11 cellular contexts compared by ENCODE assay signal in the genomic region with DNA sequence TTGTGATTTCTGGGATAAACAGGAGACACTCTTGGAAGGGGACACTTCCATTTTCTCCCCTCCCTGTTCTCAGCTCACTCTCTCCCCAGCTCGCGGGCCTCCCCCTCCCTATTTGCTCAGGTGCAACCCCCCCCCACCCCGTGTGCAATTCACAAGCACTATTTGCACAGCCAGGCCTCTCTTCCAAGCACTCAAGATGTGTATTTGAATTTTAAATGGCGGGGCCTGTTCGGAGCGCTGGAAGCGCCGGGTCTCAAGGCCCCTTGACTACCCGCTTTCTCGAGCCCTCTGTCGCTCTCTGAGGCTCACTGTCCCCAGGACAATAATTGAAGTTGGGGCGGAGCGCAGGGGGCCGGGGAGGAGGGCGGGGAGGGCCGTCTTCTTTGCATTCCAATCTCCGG. TPM values are rescaled to one million over a fixed set of nuclear protein-coding genes. Genes with fewer than 3 reads are reported as not detected.
A peak's percentile ranks its signal among the peaks of the same experiment; 100 is the strongest.
DNase-seq lines count a peak whose midpoint lies in the region; ATAC-seq and TF ChIP-seq lines count a peak whose summit lies in the region.
"Had no signal": no experiment of that assay in that cellular context is flagged by ENCODE, and none has a peak within 500 bp of the region (broad histone marks: within the 10 kb centered on the region; RNA-seq: fewer than 3 reads in every experiment).

No MANE protein-coding gene starts in this region.

- ATAC-seq in naive B cell (ENCODE audit: low read depth in 2 of 2): no peak
- ATAC-seq in GM18867 (IDR thresholded peaks at IDR 0.05; ENCODE audit: unreplicated experiment): no peak
- no peak for ATAC-seq in activated CD8-positive, alpha-beta memory T cell treated with anti-CD3 and anti-CD28 coated beads, Interleukin-2, amount 10 ng/mL, durations not matched to agents 7 days and 5 days

- H3K4me1 Mint-ChIP-seq in H9: peaks cover 25 to 38% of the 10 kb centered on the region in 2 experiments
- peaks cover 11 to 38% (median 35%) of the 10 kb centered on the region in 3 donors for H3K4me1 Mint-ChIP-seq in naive B cell
- peaks cover 20% of the 10 kb centered on the region for H3K4me1 Mint-ChIP-seq in activated CD8-positive, alpha-beta memory T cell treated with anti-CD3 and anti-CD28 coated beads, Interleukin-2, amount 10 ng/mL, durations not matched to agents 7 days and 5 days

- no TSS peak for BruUV-seq in mammary epithelial cell (replicated peaks; lab: Mats Ljungman, UMichigan)

- H2BK5ac ChIP-seq in H9 (ENCODE audit: insufficient read length, low read length): no peak overlapping the region

- H3K36me3 ChIP-seq in BLaER1 (no peaks in the 10 kb centered on the region), mammary epithelial cell (ENCODE audit: insufficient read depth, low read length) (no peaks in the 10 kb centered on the region)

- H3K79me2 ChIP-seq in H9 (ENCODE audit: insufficient read depth, low read length) (no peaks in the 10 kb centered on the region), mammary epithelial cell (ENCODE audit: insufficient read depth, low read length) (no peaks in the 10 kb centered on the region)

- no peak overlapping the region for H3T11ph ChIP-seq in H9 (ENCODE audit: low read length)

- CTCF ChIA-PET in mammary epithelial cell (lab: Charles Lee; ENCODE audit: low non-redundant PET): no interaction called here
- CTCF ChIA-PET in activated CD8-positive, alpha-beta memory T cell treated with anti-CD3 and anti-CD28 coated beads, Interleukin-2, amount 10 ng/mL, durations not matched to agents 7 days and 5 days (lab: Charles Lee): no interaction called here

- H3K9ac ChIP-seq in BLaER1 (no peak overlapping the region), H9 (ENCODE audit: extremely low read depth, insufficient read length, low read length) (no peak overlapping the region), mammary epithelial cell (ENCODE audit: insufficient read depth, low read length) (no peak overlapping the region)

- H2BK20ac ChIP-seq in H9 (ENCODE audit: low read depth, low read length, poor library complexity, severe bottlenecking): no peak overlapping the region

- no peak overlapping the region for H2BK12ac ChIP-seq in H9 (ENCODE audit: insufficient read length, low read depth, low read length)

- H3K27ac ChIP-seq in BLaER1 (no peak overlapping the region), H9 (ENCODE audit: insufficient read length, low read depth, low read length) (no peak overlapping the region), mammary epithelial cell (ENCODE audit: insufficient read depth, low read depth, low read length) (no peak overlapping the region)
- H3K27ac ChIP-seq: VCaP had no signal

- H3K9me3 ChIP-seq in BLaER1 (peaks cover 10% of the 10 kb centered on the region; the same call in 1 of the 2 replicates), H9 (ENCODE audit: control insufficient read depth, low read depth, low read length) (no peaks in the 10 kb centered on the region), mammary epithelial cell (replicated peaks; ENCODE audit: insufficient read depth, low read length) (no peaks in the 10 kb centered on the region)

- no peaks in the 10 kb centered on the region for H3K79me1 ChIP-seq in H9 (ENCODE audit: insufficient read depth, low read depth, low read length, poor library complexity, severe bottlenecking)

- H4K20me1 ChIP-seq in BLaER1 (peaks cover 51% of the 10 kb centered on the region), H9 (ENCODE audit: control insufficient read depth, insufficient read depth, insufficient read length) (no peaks in the 10 kb centered on the region), mammary epithelial cell (ENCODE audit: insufficient read depth, low read length) (no peaks in the 10 kb centered on the region)

- H2BK15ac ChIP-seq in H9 (ENCODE audit: low read depth, low read length): no peak overlapping the region

- in situ Hi-C loops in mammary epithelial cell (cut with MboI; ENCODE audit: low sequenced_read_pairs in 2 of 2): loop anchor here (10.0 to 25.0 kb wide), 4 partner anchors 658 to 1010 kb away; partner anchors contain the start of gene RNF32 (in 1 of the 2)

- DNase-seq in H9: peak; percentile 62
- DNase-seq in mammary epithelial cell: no peak
- DNase-seq in naive B cell: no peak
- no peak for DNase-seq in HuH-7 (ENCODE audit: low spot score)
- DNase-seq in ureter (ENCODE audit: low spot score): no peak
- no peak for DNase-seq in activated CD8-positive, alpha-beta memory T cell treated with anti-CD3 and anti-CD28 coated beads, Interleukin-2, amount 10 ng/mL, durations not matched to agents 7 days and 5 days

- H3K4me3 Mint-ChIP-seq in H9: peak overlapping the region; percentile 41 to 75
- peak overlapping the region; percentile 29 to 88 (median 74) for H3K4me3 Mint-ChIP-seq in naive B cell
- no peak overlapping the region for H3K4me3 Mint-ChIP-seq in activated CD8-positive, alpha-beta memory T cell treated with anti-CD3 and anti-CD28 coated beads, Interleukin-2, amount 10 ng/mL, durations not matched to agents 7 days and 5 days

- H3K27me3 ChIP-seq in BLaER1 (peaks cover 85% of the 10 kb centered on the region), H9 (ENCODE audit: insufficient read depth, low read length) (peaks cover 74% of the 10 kb centered on the region), mammary epithelial cell (ENCODE audit: insufficient read depth, low read length) (peaks cover 20% of the 10 kb centered on the region)

- H4K5ac ChIP-seq in H9 (ENCODE audit: insufficient read length, low read depth, low read length): no peak overlapping the region

- H3K4me2 ChIP-seq in BLaER1 (peak overlapping the region; percentile 95), H9 (ENCODE audit: insufficient read depth, insufficient read length, low read length) (peak overlapping the region; percentile 18), mammary epithelial cell (ENCODE audit: insufficient read depth, low read depth, low read length) (peak overlapping the region; percentile 94)

- H3K27me3 Mint-ChIP-seq in H9 (ENCODE audit: low read depth) (peaks cover 91% of the 10 kb centered on the region), naive B cell (peaks cover 48 to 64% (median 62%) of the 10 kb centered on the region in 3 donors)
- H3K27me3 Mint-ChIP-seq in activated CD8-positive, alpha-beta memory T cell treated with anti-CD3 and anti-CD28 coated beads, Interleukin-2, amount 10 ng/mL, durations not matched to agents 7 days and 5 days: peaks cover 71% of the 10 kb centered on the region

- intact Hi-C loops in mammary epithelial cell (cut with micrococcal nuclease): loop anchor here (2.0 to 10.0 kb wide), 3 partner anchors 960 to 1140 kb away; partner anchors contain the start of gene NOM1

- H4K91ac ChIP-seq in H9 (ENCODE audit: insufficient read length, low read depth, low read length): no peak overlapping the region

- TF ChIP-seq CTCF in H9 (conservative IDR thresholded peaks at IDR 0.05) (no peak), mammary epithelial cell (conservative IDR thresholded peaks at IDR 0.05 in 1 of 2, IDR thresholded peaks at IDR 0.05 in 1 of 2; ENCODE audit: extremely low read depth in 1 of 2, insufficient read depth in 1 of 2, low read depth in 1 of 2, low read length in 2 of 2) (no peak)

- H2BK120ac ChIP-seq in H9 (ENCODE audit: low read depth, low read length, poor library complexity, severe bottlenecking): no peak overlapping the region

- no peak overlapping the region for H3K14ac ChIP-seq in H9 (ENCODE audit: insufficient read depth, low read length)

- no peak overlapping the region for H3K4ac ChIP-seq in H9 (ENCODE audit: low read depth, low read length)

- no peak overlapping the region for H3K56ac ChIP-seq in H9 (ENCODE audit: insufficient read length, low read depth, low read length)

- H3K36me3 Mint-ChIP-seq in H9 (ENCODE audit: insufficient read depth in 1 of 3, low read depth in 3 of 3): peaks cover 0 to 3% (median 0%) of the 10 kb centered on the region in 3 experiments; a peak in 3 of 7 replicates
- no peaks in the 10 kb centered on the region for H3K36me3 Mint-ChIP-seq in naive B cell
- no peaks in the 10 kb centered on the region for H3K36me3 Mint-ChIP-seq in activated CD8-positive, alpha-beta memory T cell treated with anti-CD3 and anti-CD28 coated beads, Interleukin-2, amount 10 ng/mL, durations not matched to agents 7 days and 5 days
- H3K36me3 Mint-ChIP-seq: activated naive CD4-positive, alpha-beta T cell treated with anti-CD3 and anti-CD28 coated beads, Interleukin-2, amount 50 U/mL, for 72 hours had no signal

- no peak overlapping the region for H2AK5ac ChIP-seq in H9 (ENCODE audit: insufficient read length, low read length)

- H3K4me3 ChIP-seq in BLaER1 (peak overlapping the region; percentile 68), mammary epithelial cell (replicated peaks in 1 of 3; ENCODE audit: insufficient read depth in 1 of 3, low read depth in 2 of 3, low read length in 3 of 3) (no peak overlapping the region)

- H3K4me1 ChIP-seq in BLaER1 (peaks cover 52% of the 10 kb centered on the region), H9 (ENCODE audit: insufficient read depth, low read length) (no peaks in the 10 kb centered on the region; the same call in 1 of the 2 replicates), mammary epithelial cell (ENCODE audit: insufficient read depth, low read length) (peaks cover 14% of the 10 kb centered on the region)

- no CpG with 5 or more reads among the region's 17 CpGs for WGBS in H9 (ENCODE audit: extremely low coverage, insufficient read length, low lambda C conversion rate)
- no CpG with 5 or more reads among the region's 17 CpGs for WGBS in mammary epithelial cell (ENCODE audit: low coverage, missing lambda C conversion rate)

- no peak overlapping the region for H2AFZ ChIP-seq in H9 (ENCODE audit: low read length)
- no peak overlapping the region for H2AFZ ChIP-seq in mammary epithelial cell (ENCODE audit: low read depth, low read length)

- H3K9me3 Mint-ChIP-seq in H9: peaks cover 2 to 8% of the 10 kb centered on the region in 2 experiments; a peak in 2 of 5 replicates
- H3K9me3 Mint-ChIP-seq in naive B cell: no peaks in the 10 kb centered on the region
- H3K9me3 Mint-ChIP-seq in activated CD8-positive, alpha-beta memory T cell treated with anti-CD3 and anti-CD28 coated beads, Interleukin-2, amount 10 ng/mL, durations not matched to agents 7 days and 5 days (ENCODE audit: low read depth): no peaks in the 10 kb centered on the region
- H3K9me3 Mint-ChIP-seq: activated naive CD4-positive, alpha-beta T cell treated with anti-CD3 and anti-CD28 coated beads, Interleukin-2, amount 50 U/mL, for 72 hours had no signal

- H3K27ac Mint-ChIP-seq in H9 (no peak overlapping the region), naive B cell (no peak overlapping the region)
- H3K27ac Mint-ChIP-seq in activated CD8-positive, alpha-beta memory T cell treated with anti-CD3 and anti-CD28 coated beads, Interleukin-2, amount 10 ng/mL, durations not matched to agents 7 days and 5 days: no peak overlapping the region
- H3K27ac Mint-ChIP-seq: activated naive CD4-positive, alpha-beta T cell treated with anti-CD3 and anti-CD28 coated beads, Interleukin-2, amount 50 U/mL, for 72 hours had no signal

- H3K18ac ChIP-seq in H9 (ENCODE audit: insufficient read length, low read depth, low read length): no peak overlapping the region

- no peak overlapping the region for H3K23ac ChIP-seq in H9 (ENCODE audit: insufficient read length, low read depth, low read length)

- H4K8ac ChIP-seq in H9 (replicated peaks; ENCODE audit: insufficient read length, low read depth, low read length): no peak overlapping the region

- dilution Hi-C loops in mammary epithelial cell (cut with HindIII; ENCODE audit: low sequenced_read_pairs): no loop called here

- H3K23me2 ChIP-seq in H9 (ENCODE audit: insufficient read length, low read depth, low read length, poor library complexity, severe bottlenecking): peaks cover 12% of the 10 kb centered on the region

RNA-seq across cellular contexts. Expression of gene SHH, which starts 7.8 kb away (rescaled TPM):
- total RNA-seq in H9 (2021) (0.07 and 0.09 TPM in 2 replicates), mammary epithelial cell (not detected), ureter (23.2 TPM)
- polyA plus RNA-seq in mammary epithelial cell (not detected), naive B cell (ENCODE audit: low read depth in 6 of 6) (under 1 TPM in 1 of 6 donors, not detected in 5; 0.17 TPM)
- polyA minus RNA-seq in mammary epithelial cell: not detected
- total RNA-seq in activated CD8-positive, alpha-beta memory T cell treated with anti-CD3 and anti-CD28 coated beads, Interleukin-2, amount 10 ng/mL, durations not matched to agents 7 days and 5 days: not detected
- total RNA-seq: activated naive CD4-positive, alpha-beta T cell treated with anti-CD3 and anti-CD28 coated beads, Interleukin-2, amount 50 U/mL, for 72 hours had no signal
- polyA plus RNA-seq: K562 had no signal

Comparison
In these comparisons a context has a peak if more than half of its experiments do, and no peak if none do; other contexts are left out.
1. H3K4me2 ChIP-seq: peak in every context shown above with its lines; median percentile 95 in BLaER1; 94 in mammary epithelial cell; 18 in H9.
2. RNA of gene SHH, which starts 7.8 kb away (total RNA-seq): 23.2 TPM in ureter (single experiment); 0.07 to 0.09 TPM in H9, not detected in activated CD8-positive, alpha-beta memory T cell treated with anti-CD3 and anti-CD28 coated beads, Interleukin-2, amount 10 ng/mL, durations not matched to agents 7 days and 5 days and not detected in mammary epithelial cell; every median in the first group is over 10 times any median in the second.